17 cellular contexts compared by ENCODE assay signal in genomic region chr1:228921473-228921872, GRCh38.
DNase-seq lines count a peak whose midpoint lies in the region; ATAC-seq and TF ChIP-seq lines count a peak whose summit lies in the region.
"Had no signal": no experiment of that assay in that cellular context is flagged by ENCODE, and none has a peak within 500 bp of the region (broad histone marks: within the 10 kb centered on the region; RNA-seq: fewer than 3 reads in every experiment).

No MANE protein-coding gene starts in this region.

- no peak overlapping the region for H4K5ac ChIP-seq in mesendoderm (ENCODE audit: low read length)

- peak; percentile 53 for DNase-seq in Ammon's horn (ENCODE audit: low spot score)
- DNase-seq in HL-60 (ENCODE audit: low read depth in 1 of 2, low spot score in 1 of 2) = peak; percentile 55 to 88
- DNase-seq in SKM-1 treated with dmso at 0.1 percent for 144 hours (lab: John Stamatoyannopoulos, UW; ENCODE audit: unreplicated experiment) = peak; percentile 92
- DNase-seq in mesendoderm = no peak
- DNase-seq in GM23248 = no peak
- no peak for DNase-seq in NCI-H1436 treated with DMSO at 0.1 percent for 48 hours (lab: John Stamatoyannopoulos, UW)
- no peak for DNase-seq in NCI-H2196 (lab: John Stamatoyannopoulos, UW; ENCODE audit: unreplicated experiment)
- DNase-seq: activated CD4-positive, alpha-beta T cell treated with anti-CD3 and anti-CD28 coated beads for 4 hours; brain microvascular endothelial cell; foreskin keratinocyte; NCI-H1417; NCI-H2227 treated with DMSO at 0.1 percent for 48 hours; pancreas had no signal

- no peaks in the 10 kb centered on the region for H3K79me1 ChIP-seq in mesendoderm (ENCODE audit: low read length)

- H3K79me2 ChIP-seq in mesendoderm (ENCODE audit: control insufficient read depth, insufficient read depth, low read length) = no peaks in the 10 kb centered on the region
- H3K79me2 ChIP-seq in GM23248 (ENCODE audit: insufficient read depth) = no peaks in the 10 kb centered on the region

- no peaks in the 10 kb centered on the region for H3K36me3 ChIP-seq in mesendoderm (ENCODE audit: control insufficient read depth, insufficient read depth, low read length)
- H3K36me3 ChIP-seq in GM23248 (ENCODE audit: low read depth) = no peaks in the 10 kb centered on the region
- H3K36me3 ChIP-seq: brain microvascular endothelial cell, pancreas had no signal

- no peak overlapping the region for H2BK5ac ChIP-seq in mesendoderm (ENCODE audit: low read length)

- H4K8ac ChIP-seq in mesendoderm (ENCODE audit: low read depth, low read length) = no peak overlapping the region

- no peak for TF ChIP-seq CTCF in HL-60 (IDR thresholded peaks at IDR 0.05; ENCODE audit: insufficient read depth, low read length)

- no peak overlapping the region for H3K56ac ChIP-seq in mesendoderm (ENCODE audit: low read length)

- H3K27ac ChIP-seq in HL-60 (replicated peaks) (no peak overlapping the region), mesendoderm (ENCODE audit: low read depth, low read length) (no peak overlapping the region), GM23248 (no peak overlapping the region)
- H3K27ac ChIP-seq: brain microvascular endothelial cell, foreskin keratinocyte, KMS-11, pancreas, skin epidermis had no signal

- no peak overlapping the region for H3K18ac ChIP-seq in mesendoderm (ENCODE audit: low read length)

- no peaks in the 10 kb centered on the region for H3K9me2 ChIP-seq in GM23248 (ENCODE audit: insufficient read depth)

- H3K4me2 ChIP-seq in mesendoderm (ENCODE audit: low read length) (no peak overlapping the region), GM23248 (ENCODE audit: unreplicated experiment) (no peak overlapping the region)
- H3K4me2 ChIP-seq: KMS-11 had no signal

- H3K27me3 ChIP-seq in HL-60 (ENCODE audit: insufficient read depth, poor library complexity, severe bottlenecking) (no peaks in the 10 kb centered on the region), mesendoderm (ENCODE audit: insufficient read depth, low read length, poor library complexity) (no peaks in the 10 kb centered on the region), GM23248 (replicated peaks; ENCODE audit: insufficient read depth) (0 out of 2 replicates have a peak, but pooled peaks cover 9% of the 10 kb centered on the region)
- H3K27me3 ChIP-seq: brain microvascular endothelial cell, foreskin keratinocyte, pancreas had no signal

- H3F3A ChIP-seq in GM23248 (ENCODE audit: insufficient read depth) = no peaks in the 10 kb centered on the region

- no peaks in the 10 kb centered on the region for H4K20me1 ChIP-seq in GM23248 (ENCODE audit: insufficient read depth)

- no peaks in the 10 kb centered on the region for H3K9me3 ChIP-seq in GM23248 (ENCODE audit: low read depth)
- H3K9me3 ChIP-seq: pancreas had no signal

- WGBS in mesendoderm (ENCODE audit: extremely low coverage, insufficient coverage, low lambda C conversion rate) = no CpG with 5 or more reads among the region's 8 CpGs
- WGBS in GM23248 (ENCODE audit: low coverage in 1 of 2, low lambda C conversion rate in 2 of 2, missing lambda C conversion rate in 2 of 2), 2 experiments = 82 to 86% methylated on average over 8 of the region's 8 CpGs

- no peak overlapping the region for H3K9ac ChIP-seq in mesendoderm (ENCODE audit: low read length)
- H3K9ac ChIP-seq in GM23248 = no peak overlapping the region
- H3K9ac ChIP-seq: KMS-11 had no signal

- peak overlapping the region; percentile 38 for H2AK5ac ChIP-seq in mesendoderm (ENCODE audit: low read length)

- no peak overlapping the region for H3K23ac ChIP-seq in mesendoderm (ENCODE audit: low read length)

- no peak overlapping the region for H2BK15ac ChIP-seq in mesendoderm (replicated peaks; ENCODE audit: low read depth)

- H3K4me3 ChIP-seq in HL-60 (replicated peaks; ENCODE audit: insufficient read depth, low read length) (no peak overlapping the region), mesendoderm (ENCODE audit: low read length) (no peak overlapping the region), GM23248 (no peak overlapping the region)
- H3K4me3 ChIP-seq: pancreas, skin epidermis had no signal

- no peak overlapping the region for H3K4ac ChIP-seq in mesendoderm (ENCODE audit: low read depth, low read length)

- no peak overlapping the region for H2AFZ ChIP-seq in GM23248

- ATAC-seq in GM21381 (IDR thresholded peaks at IDR 0.05; ENCODE audit: unreplicated experiment) = no peak
- ATAC-seq: foreskin keratinocyte, left colon had no signal

- peaks cover 3% of the 10 kb centered on the region for H3K4me1 ChIP-seq in mesendoderm (ENCODE audit: control insufficient read depth, low read depth, low read length)
- H3K4me1 ChIP-seq in GM23248 (ENCODE audit: insufficient read depth) = no peaks in the 10 kb centered on the region
- H3K4me1 ChIP-seq: foreskin keratinocyte, pancreas had no signal

- no peak overlapping the region for H2BK120ac ChIP-seq in mesendoderm (ENCODE audit: low read depth, low read length)

- in situ Hi-C loops in GM23248 (cut with MboI) = no loop called here

Comparison
In these comparisons a context has a peak if more than half of its experiments do, and no peak if none do; other contexts are left out.
1. DNase-seq: peak in Ammon's horn (single experiment), HL-60 (2 of 2) and SKM-1 treated with dmso at 0.1 percent for 144 hours (single experiment); none in mesendoderm (single experiment), GM23248 (single experiment), NCI-H1436 treated with DMSO at 0.1 percent for 48 hours (single experiment) and NCI-H2196 (single experiment).